ENCODE assay signal across 14 cellular contexts in the genomic region with DNA sequence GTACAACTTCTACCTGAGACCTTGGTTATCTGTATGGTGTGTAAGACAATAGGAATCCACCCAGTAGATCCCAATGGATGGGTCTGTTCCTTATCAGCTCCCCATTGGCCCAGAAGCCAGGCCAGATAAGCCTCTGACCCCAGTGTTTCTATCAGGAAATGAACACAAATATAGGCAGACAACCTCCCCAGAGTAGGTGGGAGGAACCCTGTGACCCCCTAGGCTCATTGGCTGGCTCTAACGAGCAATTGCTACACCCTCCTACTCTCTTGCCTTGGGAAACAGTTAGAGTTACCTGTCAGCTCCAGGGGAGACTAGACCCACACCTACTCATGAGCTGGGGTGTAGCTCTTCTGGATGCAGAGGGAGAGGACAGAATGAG.
DNase-seq lines count a peak whose midpoint lies in the region; ATAC-seq, FAIRE-seq and TF ChIP-seq lines count a peak whose summit lies in the region.
"Had no signal": no experiment of that assay in that cellular context is flagged by ENCODE, and none has a peak within 500 bp of the region (broad histone marks: within the 10 kb centered on the region; RNA-seq: fewer than 3 reads in every experiment).

No MANE protein-coding gene starts in this region.

- FAIRE-seq in kidney (lab: Jason Lieb, UNC), result no peak
- FAIRE-seq: D721Med had no signal

- H3K4me3 ChIP-seq in kidney (ENCODE audit: low read length in 2 of 2), result no peak overlapping the region

- H3K4me1 ChIP-seq in kidney (ENCODE audit: control insufficient read depth in 1 of 2, insufficient read depth in 1 of 2, low read depth in 1 of 2, low read length in 2 of 2), result peaks cover 3 to 5% of the 10 kb centered on the region in 2 donors

- H3K4me1 Mint-ChIP-seq in stimulated activated naive B cell treated with anti-CD40 and anti-IgM and Interleukin-4, amounts not matched to agents 10 μg/mL and 1 μg/mL and 100 μg/mL, for 72 hours, result peaks cover 27 to 39% of the 10 kb centered on the region in 2 donors

- TF ChIP-seq CTCF in kidney (IDR thresholded peaks at IDR 0.05; ENCODE audit: borderline replicate concordance, extremely low read depth, insufficient read depth), result no peak

- ATAC-seq in HG02798 (IDR thresholded peaks at IDR 0.05; ENCODE audit: poor library complexity, unreplicated experiment) (peak; percentile 12), HG03342 (IDR thresholded peaks at IDR 0.05; ENCODE audit: unreplicated experiment) (no peak)
- ATAC-seq in stimulated activated naive B cell treated with anti-CD40 and anti-IgM and Interleukin-4, amounts not matched to agents 10 μg/mL and 1 μg/mL and 100 μg/mL, for 72 hours (replicated peaks), result peak; percentile 13 to 23

- peaks cover 0 to 2% of the 10 kb centered on the region in 2 donors for H3K36me3 Mint-ChIP-seq in stimulated activated naive B cell treated with anti-CD40 and anti-IgM and Interleukin-4, amounts not matched to agents 10 μg/mL and 1 μg/mL and 100 μg/mL, for 72 hours
- H3K36me3 Mint-ChIP-seq: activated naive CD8-positive, alpha-beta T cell had no signal

- no peak overlapping the region for H3K4me3 Mint-ChIP-seq in stimulated activated naive B cell treated with anti-CD40 and anti-IgM and Interleukin-4, amounts not matched to agents 10 μg/mL and 1 μg/mL and 100 μg/mL, for 72 hours
- H3K4me3 Mint-ChIP-seq: activated naive CD8-positive, alpha-beta T cell had no signal

- H3K9me3 Mint-ChIP-seq in stimulated activated naive B cell treated with anti-CD40 and anti-IgM and Interleukin-4, amounts not matched to agents 10 μg/mL and 1 μg/mL and 100 μg/mL, for 72 hours, result peaks cover 0 to 3% of the 10 kb centered on the region in 2 donors

- peak; percentile 31 for DNase-seq in GM19240 (ENCODE audit: insufficient read length, low spot score)
- peak; percentile 88 for DNase-seq in MV-4-11 (lab: John Stamatoyannopoulos, UW)
- no peak for DNase-seq in stimulated activated naive B cell treated with anti-CD40 and anti-IgM and Interleukin-4, amounts not matched to agents 10 μg/mL and 1 μg/mL and 100 μg/mL, for 72 hours
- no peak for DNase-seq in kidney
- no peak for DNase-seq in NCI-H748 (lab: John Stamatoyannopoulos, UW; ENCODE audit: unreplicated experiment)
- DNase-seq: GOT3; NCI-H1436 treated with DMSO at 0.1 percent for 48 hours; NCI-H69; stimulated activated CD4-positive, alpha-beta T cell treated with anti-CD3 and anti-CD28 coated beads, Interleukin-4, amount 100 ng/mL, for 24 hours; T-helper 1 cell had no signal

- H3K27me3 Mint-ChIP-seq in stimulated activated naive B cell treated with anti-CD40 and anti-IgM and Interleukin-4, amounts not matched to agents 10 μg/mL and 1 μg/mL and 100 μg/mL, for 72 hours, result peaks cover 12 to 34% of the 10 kb centered on the region in 2 donors
- H3K27me3 Mint-ChIP-seq: activated naive CD8-positive, alpha-beta T cell had no signal

- H3K9me3 ChIP-seq in kidney (ENCODE audit: control insufficient read depth in 1 of 2, low read length in 2 of 2), result no peaks in the 10 kb centered on the region

- intact Hi-C loops in kidney (cut with DNase I), result no loop called here

- no peaks in the 10 kb centered on the region for H3K36me3 ChIP-seq in kidney (ENCODE audit: control insufficient read depth in 1 of 2, insufficient read depth in 2 of 2, low read length in 2 of 2)

- no peak overlapping the region for H3K9ac ChIP-seq in kidney (ENCODE audit: low read length in 2 of 2)

- H3K27ac Mint-ChIP-seq in stimulated activated naive B cell treated with anti-CD40 and anti-IgM and Interleukin-4, amounts not matched to agents 10 μg/mL and 1 μg/mL and 100 μg/mL, for 72 hours, result no peak overlapping the region
- H3K27ac Mint-ChIP-seq: activated naive CD8-positive, alpha-beta T cell had no signal

- H3K27ac ChIP-seq in kidney (ENCODE audit: low read depth in 2 of 2, low read length in 2 of 2), result no peak overlapping the region

Comparison
In these comparisons a context has a peak if more than half of its experiments do, and no peak if none do; other contexts are left out.
1. DNase-seq: peak in GM19240 (single experiment) and MV-4-11 (single experiment); none in stimulated activated naive B cell treated with anti-CD40 and anti-IgM and Interleukin-4, amounts not matched to agents 10 μg/mL and 1 μg/mL and 100 μg/mL, for 72 hours (single experiment), kidney (single experiment) and NCI-H748 (single experiment).